Comparison of ENCODE assay signal across 12 cellular contexts in genomic region chr18:75916641-75916982, GRCh38.
DNase-seq lines count a peak whose midpoint lies in the region; ATAC-seq and TF ChIP-seq lines count a peak whose summit lies in the region.
"Had no signal": no experiment of that assay in that cellular context is flagged by ENCODE, and none has a peak within 500 bp of the region (broad histone marks: within the 10 kb centered on the region; RNA-seq: fewer than 3 reads in every experiment).

No MANE protein-coding gene starts in this region.

- H4K8ac ChIP-seq in trophoblast cell (ENCODE audit: low read depth, low read length): no peak overlapping the region

- H3K36me3 ChIP-seq in hepatocyte (replicated peaks; ENCODE audit: insufficient read depth, low read depth): no peaks in the 10 kb centered on the region
- H3K36me3 ChIP-seq in trophoblast cell (ENCODE audit: control insufficient read depth in 1 of 2, insufficient read depth in 2 of 2, low read length in 2 of 2): no peaks in the 10 kb centered on the region

- peak; percentile 55 for ATAC-seq in stimulated activated naive CD8-positive, alpha-beta T cell treated with anti-CD3 and anti-CD28 coated beads, Interleukin-15, amount 100 ng/mL, for 72 hours
- no peak for ATAC-seq in stimulated activated naive CD8-positive, alpha-beta T cell treated with anti-CD3 and anti-CD28 coated beads, Interleukin-15, Interleukin-2, amounts not matched to agents 100 U/mL and 50 U/mL, for 24 hours
- ATAC-seq in HG02571 (IDR thresholded peaks at IDR 0.05; ENCODE audit: unreplicated experiment) (no peak), GM21360 (IDR thresholded peaks at IDR 0.05; ENCODE audit: unreplicated experiment) (no peak)
- ATAC-seq: PC-3 had no signal

- H3K4me2 ChIP-seq in hepatocyte (peak overlapping the region; percentile 91), trophoblast cell (ENCODE audit: low read length) (peak overlapping the region; percentile 87)

- TF ChIP-seq CTCF in hepatocyte (IDR thresholded peaks at IDR 0.05; ENCODE audit: poor library complexity): no peak

- H3K9ac ChIP-seq in trophoblast cell (ENCODE audit: low read length): no peak overlapping the region

- H2BK5ac ChIP-seq in trophoblast cell (ENCODE audit: low read depth, low read length, poor library complexity): no peak overlapping the region

- no peak overlapping the region for H3K27ac Mint-ChIP-seq in stimulated activated naive CD8-positive, alpha-beta T cell treated with anti-CD3 and anti-CD28 coated beads, Interleukin-15, amount 100 ng/mL, for 72 hours
- H3K27ac Mint-ChIP-seq: activated CD4-positive, alpha-beta T cell treated with anti-CD3 and anti-CD28 coated beads, Interleukin-2, amount 10 ng/mL, durations not matched to agents 7 days and 5 days; T-helper 1 cell treated with Interleukin-12 subunit alpha and Interleukin-12 subunit beta and Interleukin-4 antibody, amounts not matched to agents 30 μg/mL and 1 μg/mL, for 36 hours had no signal

- no peak overlapping the region for H4K12ac ChIP-seq in trophoblast cell (ENCODE audit: low read depth, low read length)

- H3K9me2 ChIP-seq in hepatocyte (replicated peaks; ENCODE audit: insufficient read depth): no peaks in the 10 kb centered on the region

- no peaks in the 10 kb centered on the region for H3K79me1 ChIP-seq in trophoblast cell (ENCODE audit: low read length)

- no peak overlapping the region for H4K91ac ChIP-seq in trophoblast cell (ENCODE audit: low read depth, low read length)

- H2AK5ac ChIP-seq in trophoblast cell (ENCODE audit: low read length): no peak overlapping the region

- H3K4me1 ChIP-seq in hepatocyte (ENCODE audit: insufficient read depth) (peaks cover 6% of the 10 kb centered on the region), trophoblast cell (ENCODE audit: control insufficient read depth in 1 of 2, insufficient read depth in 2 of 2, low read length in 2 of 2) (peaks cover 0 to 8% of the 10 kb centered on the region in 2 experiments)

- no peaks in the 10 kb centered on the region for H4K20me1 ChIP-seq in hepatocyte (ENCODE audit: insufficient read depth, poor library complexity, severe bottlenecking)

- H3K4ac ChIP-seq in trophoblast cell (ENCODE audit: low read depth, low read length): no peak overlapping the region

- H3K9me3 Mint-ChIP-seq in stimulated activated naive CD8-positive, alpha-beta T cell treated with anti-CD3 and anti-CD28 coated beads, Interleukin-15, amount 100 ng/mL, for 72 hours: no peaks in the 10 kb centered on the region
- H3K9me3 Mint-ChIP-seq: activated CD4-positive, alpha-beta T cell treated with anti-CD3 and anti-CD28 coated beads, Interleukin-2, amount 10 ng/mL, durations not matched to agents 7 days and 5 days; T-helper 1 cell treated with Interleukin-12 subunit alpha and Interleukin-12 subunit beta and Interleukin-4 antibody, amounts not matched to agents 30 μg/mL and 1 μg/mL, for 36 hours had no signal

- H3K14ac ChIP-seq in trophoblast cell (ENCODE audit: low read length): no peak overlapping the region

- no peak overlapping the region for H3K18ac ChIP-seq in trophoblast cell (ENCODE audit: low read length)

- no peak overlapping the region for H3K23ac ChIP-seq in trophoblast cell (ENCODE audit: low read length)

- H3K4me3 Mint-ChIP-seq in stimulated activated naive CD8-positive, alpha-beta T cell treated with anti-CD3 and anti-CD28 coated beads, Interleukin-15, amount 100 ng/mL, for 72 hours: no peak overlapping the region
- H3K4me3 Mint-ChIP-seq: activated CD4-positive, alpha-beta T cell treated with anti-CD3 and anti-CD28 coated beads, Interleukin-2, amount 10 ng/mL, durations not matched to agents 7 days and 5 days; T-helper 1 cell treated with Interleukin-12 subunit alpha and Interleukin-12 subunit beta and Interleukin-4 antibody, amounts not matched to agents 30 μg/mL and 1 μg/mL, for 36 hours had no signal

- peaks cover 19% of the 10 kb centered on the region for H3K27me3 ChIP-seq in hepatocyte
- peaks cover 6% of the 10 kb centered on the region for H3K27me3 ChIP-seq in trophoblast cell (ENCODE audit: insufficient read depth, low read length)

- no peaks in the 10 kb centered on the region for H3K4me1 Mint-ChIP-seq in stimulated activated naive CD8-positive, alpha-beta T cell treated with anti-CD3 and anti-CD28 coated beads, Interleukin-15, amount 100 ng/mL, for 72 hours
- H3K4me1 Mint-ChIP-seq: activated CD4-positive, alpha-beta T cell treated with anti-CD3 and anti-CD28 coated beads, Interleukin-2, amount 10 ng/mL, durations not matched to agents 7 days and 5 days had no signal

- no peaks in the 10 kb centered on the region for H3K9me3 ChIP-seq in hepatocyte (ENCODE audit: low read depth)
- H3K9me3 ChIP-seq in trophoblast cell (ENCODE audit: insufficient read depth, low read depth, low read length): no peaks in the 10 kb centered on the region

- no peak overlapping the region for H2BK12ac ChIP-seq in trophoblast cell (ENCODE audit: low read length)

- H2AFZ ChIP-seq in hepatocyte (peak overlapping the region; percentile 86), trophoblast cell (ENCODE audit: insufficient read depth, low read length, poor library complexity) (peak overlapping the region; percentile 59)

- H3K79me2 ChIP-seq in hepatocyte (no peaks in the 10 kb centered on the region), trophoblast cell (ENCODE audit: control insufficient read depth, insufficient read depth, low read length, poor library complexity) (no peaks in the 10 kb centered on the region)

- H3K4me3 ChIP-seq in hepatocyte: peak overlapping the region; percentile 55
- peak overlapping the region; percentile 65 for H3K4me3 ChIP-seq in trophoblast cell (ENCODE audit: low read depth, low read length)

- H2BK120ac ChIP-seq in trophoblast cell (ENCODE audit: insufficient read depth, low read length, poor library complexity): no peak overlapping the region

- H3K27ac ChIP-seq in hepatocyte (no peak overlapping the region), trophoblast cell (ENCODE audit: low read depth, low read length) (no peak overlapping the region)

- 65% methylated on average over 7 of the region's 15 CpGs for WGBS in hepatocyte (ENCODE audit: low lambda C conversion rate, missing lambda C conversion rate)
- WGBS in trophoblast cell (ENCODE audit: extremely low coverage, insufficient coverage, insufficient read length): no CpG with 5 or more reads among the region's 15 CpGs

- peaks cover 42% of the 10 kb centered on the region for H3K27me3 Mint-ChIP-seq in stimulated activated naive CD8-positive, alpha-beta T cell treated with anti-CD3 and anti-CD28 coated beads, Interleukin-15, amount 100 ng/mL, for 72 hours

- DNase-seq in stimulated activated naive CD8-positive, alpha-beta T cell treated with anti-CD3 and anti-CD28 coated beads, Interleukin-15, amount 100 ng/mL, for 72 hours: no peak
- DNase-seq in stimulated activated naive CD8-positive, alpha-beta T cell treated with anti-CD3 and anti-CD28 coated beads, Interleukin-15, Interleukin-2, amounts not matched to agents 100 U/mL and 50 U/mL, for 24 hours: no peak
- DNase-seq in hepatocyte (ENCODE audit: low spot score) (no peak), trophoblast cell (no peak), SIG-M5 treated with dmso at 0.1 percent for 504 hours (lab: John Stamatoyannopoulos, UW; ENCODE audit: unreplicated experiment) (no peak)
- DNase-seq in activated CD4-positive, CD25-positive, alpha-beta regulatory T cell treated with anti-CD3 and anti-CD28 coated beads, Interleukin-2, amount 50 U/mL, for 72 hours: no peak
- DNase-seq: activated CD4-positive, alpha-beta T cell treated with anti-CD3 and anti-CD28 coated beads, Interleukin-2, amount 10 ng/mL, durations not matched to agents 7 days and 5 days; Kasumi-1; PC-3 had no signal
